In genomic region chr4:137531121-137531520, GRCh38 we compare ENCODE assay signal across 8 cellular contexts. TPM values are rescaled to one million over a fixed set of nuclear protein-coding genes. Genes with fewer than 3 reads are reported as not detected.
DNase-seq lines count a peak whose midpoint lies in the region; ATAC-seq and TF ChIP-seq lines count a peak whose summit lies in the region.

No MANE protein-coding gene starts in this region.

- H3K27ac ChIP-seq in HUES6 (ENCODE audit: low read depth, low read length) = no peak overlapping the region; the same call in 1 of the 2 replicates
- H3K27ac ChIP-seq in duodenal mucosa (ENCODE audit: low read depth, low read length) = peak overlapping the region; percentile 5
- H3K27ac ChIP-seq in lung (ENCODE audit: low read depth in 1 of 2, low read length in 1 of 2) = no peak overlapping the region
- peak overlapping the region in 2 of 3 donors; percentile 76 to 81 for H3K27ac ChIP-seq in thyroid gland

- WGBS in lung, 2 donors = 35 to 40% methylated on average over 5 of the region's 5 CpGs
- WGBS in thyroid gland, 2 donors = 23 to 25% methylated on average over 5 of the region's 5 CpGs

- intact Hi-C loops in thyroid gland (cut with DNase I) = no loop called here
- intact Hi-C loops in natural killer cell (cut with micrococcal nuclease) = no loop called here

- no peak for ATAC-seq in lung (ENCODE audit: insufficient read depth, low FRiP score)
- ATAC-seq in GM19452 (IDR thresholded peaks at IDR 0.05; ENCODE audit: unreplicated experiment) = no peak
- no peak for ATAC-seq in natural killer cell
- no peak for ATAC-seq in GM18867 (IDR thresholded peaks at IDR 0.05; ENCODE audit: unreplicated experiment)

- H3K9me3 ChIP-seq in HUES6 (ENCODE audit: control insufficient read depth, insufficient read depth, low read depth, low read length) = no peaks in the 10 kb centered on the region
- H3K9me3 ChIP-seq in duodenal mucosa (ENCODE audit: control insufficient read depth in 1 of 2, low read length in 2 of 2) = no peaks in the 10 kb centered on the region
- peaks cover 0 to 5% of the 10 kb centered on the region in 2 donors for H3K9me3 ChIP-seq in lung (ENCODE audit: control insufficient read depth in 2 of 2, insufficient read depth in 1 of 2, low read length in 1 of 2)
- H3K9me3 ChIP-seq in thyroid gland = no peaks in the 10 kb centered on the region

- TF ChIP-seq POLR2A in thyroid gland (IDR thresholded peaks at IDR 0.05) = no peak

- no peak overlapping the region for H3K4me3 Mint-ChIP-seq in natural killer cell

- DNase-seq in lung (ENCODE audit: low spot score) (no peak), thyroid gland (peak in 1 of 2 donors; percentile 21), natural killer cell (no peak)
- DNase-seq in stimulated activated CD4-positive, alpha-beta T cell treated with anti-CD3 and anti-CD28 coated beads, Interleukin-2, amount 100 ng/mL, for 24 hours = no peak

- H3K36me3 Mint-ChIP-seq in natural killer cell = no peaks in the 10 kb centered on the region

- H3K9me3 Mint-ChIP-seq in natural killer cell = peaks cover 0 to 3% of the 10 kb centered on the region in 2 donors

- H3K4me3 ChIP-seq in HUES6 (ENCODE audit: low read depth, low read length) (peak overlapping the region; percentile 79), duodenal mucosa (ENCODE audit: low read depth in 1 of 2, low read length in 2 of 2) (peak overlapping the region; percentile 54 to 71), lung (peak overlapping the region; percentile 62), thyroid gland (replicated peaks in 1 of 3) (peak overlapping the region in 2 of 3 donors; percentile 33 to 60)

- no peaks in the 10 kb centered on the region for H3K27me3 Mint-ChIP-seq in natural killer cell (ENCODE audit: low read depth in 2 of 2)

- H3K9ac ChIP-seq in HUES6 (ENCODE audit: low read length) (peak overlapping the region; percentile 86), duodenal mucosa (ENCODE audit: low read depth in 1 of 2, low read length in 2 of 2) (peak overlapping the region; percentile 1 to 41)

- H3K4me1 ChIP-seq in HUES6 (ENCODE audit: control insufficient read depth, insufficient read depth, low read length) = peaks cover 40% of the 10 kb centered on the region
- no peaks in the 10 kb centered on the region for H3K4me1 ChIP-seq in duodenal mucosa (ENCODE audit: control insufficient read depth in 1 of 2, insufficient read depth in 2 of 2, low read length in 2 of 2)
- H3K4me1 ChIP-seq in lung (ENCODE audit: control insufficient read depth in 2 of 2, insufficient read depth in 2 of 2, low read length in 2 of 2) = no peaks in the 10 kb centered on the region
- H3K4me1 ChIP-seq in thyroid gland = no peaks in the 10 kb centered on the region

- no peak overlapping the region for H3K27ac Mint-ChIP-seq in natural killer cell

- TF ChIP-seq CTCF in lung (IDR thresholded peaks at IDR 0.05; ENCODE audit: control extremely low read depth, extremely low read depth) (no peak), thyroid gland (IDR thresholded peaks at IDR 0.05) (peak in 2 of 6 experiments; percentile 8 to 45), natural killer cell (IDR thresholded peaks at IDR 0.05) (no peak)

- H3K36me3 ChIP-seq in HUES6 (ENCODE audit: control insufficient read depth, insufficient read depth, low read length) (peaks cover 42% of the 10 kb centered on the region), duodenal mucosa (ENCODE audit: control insufficient read depth in 1 of 2, insufficient read depth in 2 of 2, low read length in 2 of 2) (no peaks in the 10 kb centered on the region), lung (ENCODE audit: control insufficient read depth in 2 of 2, insufficient read depth in 2 of 2, low read length in 2 of 2) (no peaks in the 10 kb centered on the region), thyroid gland (no peaks in the 10 kb centered on the region)

- no peaks in the 10 kb centered on the region for H3K27me3 ChIP-seq in HUES6 (ENCODE audit: control insufficient read depth, insufficient read depth, low read length)
- no peaks in the 10 kb centered on the region for H3K27me3 ChIP-seq in duodenal mucosa (ENCODE audit: control insufficient read depth in 1 of 2, insufficient read depth in 2 of 2, low read length in 2 of 2)
- no peaks in the 10 kb centered on the region for H3K27me3 ChIP-seq in lung (ENCODE audit: control insufficient read depth, insufficient read depth)
- no peaks in the 10 kb centered on the region for H3K27me3 ChIP-seq in thyroid gland

- H3K4me1 Mint-ChIP-seq in natural killer cell = no peaks in the 10 kb centered on the region

RNA-seq across cellular contexts. Expression of gene PCDH18, which starts 1.2 kb away (rescaled TPM):
- total RNA-seq in lung (100 to 1,000 TPM in 1 of 2 donors, 1 to 10 TPM in 1; 6.2 to 106 TPM), thyroid gland (10 to 100 TPM; 14.0 to 34.9 (median 20.3) TPM), natural killer cell (not detected)
- polyA plus RNA-seq in lung = 1 to 10 TPM; 1.7 to 3.4 TPM

Comparison
In these comparisons a context has a peak if more than half of its experiments do, and no peak if none do; other contexts are left out.
1. H3K27ac ChIP-seq: peak in duodenal mucosa (single experiment) and thyroid gland (2 of 3); none in HUES6 (single experiment) and lung (0 of 2).
2. RNA of gene PCDH18, which starts 1.2 kb away (total RNA-seq): 6.2 to 106 TPM in lung and 14.0 to 34.9 TPM in thyroid gland; not detected in natural killer cell; every median in the first group is over 4 times any median in the second.
3. Peak in every context shown above with its lines, with median percentiles within 50 percentile points of each other: H3K4me3 ChIP-seq.